8 cellular contexts compared by ENCODE assay signal in the genomic region with DNA sequence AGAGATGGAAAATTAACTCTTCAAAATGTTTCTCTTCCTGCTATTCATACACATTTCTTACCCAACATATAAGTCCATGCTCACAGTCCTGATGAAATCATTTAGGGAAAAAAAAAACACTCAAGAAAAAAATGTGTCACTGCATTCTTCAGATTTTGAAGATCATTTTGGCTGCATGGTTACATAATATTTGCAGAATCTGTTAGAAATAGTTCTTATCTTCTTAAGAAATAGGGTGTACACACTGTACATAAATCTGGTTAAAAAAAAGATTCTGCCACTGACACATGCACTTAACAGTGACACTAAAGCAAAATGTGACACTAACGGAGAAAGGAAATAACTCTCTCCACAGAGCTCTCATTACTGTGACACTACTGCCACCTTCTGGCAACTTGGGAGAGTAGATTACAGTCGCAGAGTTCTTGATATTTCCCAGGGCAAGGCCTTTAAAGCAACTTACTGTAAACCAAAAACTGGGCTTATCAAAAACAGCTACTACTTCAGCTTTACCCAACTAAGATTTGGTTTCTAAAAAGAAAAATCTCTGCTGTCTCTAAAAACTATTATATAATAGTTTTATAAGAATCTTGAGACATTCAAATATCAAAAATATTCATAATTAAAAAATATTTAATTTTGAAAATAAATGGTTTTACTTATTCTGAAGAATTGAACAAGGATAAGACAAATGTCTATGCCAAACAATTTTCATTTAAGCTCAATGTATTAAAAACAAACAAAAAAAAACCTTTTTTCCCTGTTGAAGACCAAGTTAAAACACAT.
A peak's percentile ranks its signal among the peaks of the same experiment; 100 is the strongest.
DNase-seq lines count a peak whose midpoint lies in the region; ATAC-seq lines count a peak whose summit lies in the region.

No MANE protein-coding gene starts in this region.

- no peaks in the 10 kb centered on the region for H3K9me3 ChIP-seq in mesenchymal stem cell (ENCODE audit: control insufficient read depth, low read length)

- H3K4me1 ChIP-seq in mesenchymal stem cell (ENCODE audit: control insufficient read depth, insufficient read depth, low read depth, low read length), result peaks cover 5% of the 10 kb centered on the region

- H2AK5ac ChIP-seq in mesenchymal stem cell (ENCODE audit: low read length, severe bottlenecking), result no peak overlapping the region

- peaks cover 25% of the 10 kb centered on the region for H3K79me1 ChIP-seq in mesenchymal stem cell (replicated peaks; ENCODE audit: low read length, poor library complexity, severe bottlenecking)

- no peak overlapping the region for H2BK120ac ChIP-seq in mesenchymal stem cell (ENCODE audit: low read depth, low read length)

- H3K4me2 ChIP-seq in mesenchymal stem cell (ENCODE audit: low read length, poor library complexity, severe bottlenecking), result no peak overlapping the region

- no peak overlapping the region for H2AFZ ChIP-seq in mesenchymal stem cell (ENCODE audit: low read depth, low read length)

- no peaks in the 10 kb centered on the region for H3K27me3 ChIP-seq in mesenchymal stem cell (ENCODE audit: control insufficient read depth in 1 of 2, insufficient read depth in 1 of 2, low read length in 2 of 2)

- no peak overlapping the region for H3K4me3 Mint-ChIP-seq in stimulated activated naive B cell treated with anti-CD40 and anti-IgM and Interleukin-4, amounts not matched to agents 10 μg/mL and 1 μg/mL and 100 μg/mL, for 72 hours

- no peaks in the 10 kb centered on the region for H3K27me3 Mint-ChIP-seq in stimulated activated naive B cell treated with anti-CD40 and anti-IgM and Interleukin-4, amounts not matched to agents 10 μg/mL and 1 μg/mL and 100 μg/mL, for 72 hours

- H3K23ac ChIP-seq in mesenchymal stem cell (ENCODE audit: low read length in 2 of 2), result no peak overlapping the region

- peak overlapping the region; percentile 12 for H3K9ac ChIP-seq in mesenchymal stem cell (ENCODE audit: low read length)

- peaks cover 7 to 19% of the 10 kb centered on the region in 2 experiments for H3K36me3 ChIP-seq in mesenchymal stem cell (ENCODE audit: control insufficient read depth in 1 of 2, insufficient read depth in 2 of 2, low read depth in 1 of 2, low read length in 2 of 2)

- no peak overlapping the region for H4K8ac ChIP-seq in mesenchymal stem cell (ENCODE audit: low read length)

- H2BK5ac ChIP-seq in mesenchymal stem cell (ENCODE audit: low read depth, low read length, poor library complexity, severe bottlenecking), result no peak overlapping the region

- no peak overlapping the region for H3K4ac ChIP-seq in mesenchymal stem cell (ENCODE audit: low read depth in 1 of 2, low read length in 2 of 2)

- no peak overlapping the region for H3K27ac Mint-ChIP-seq in stimulated activated naive B cell treated with anti-CD40 and anti-IgM and Interleukin-4, amounts not matched to agents 10 μg/mL and 1 μg/mL and 100 μg/mL, for 72 hours

- H3K27ac ChIP-seq in mesenchymal stem cell (ENCODE audit: low read length, poor library complexity, severe bottlenecking), result no peak overlapping the region

- H3K18ac ChIP-seq in mesenchymal stem cell (ENCODE audit: low read depth in 1 of 2, low read length in 2 of 2), result no peak overlapping the region

- peaks cover 3 to 9% of the 10 kb centered on the region in 2 donors for H3K4me1 Mint-ChIP-seq in stimulated activated naive B cell treated with anti-CD40 and anti-IgM and Interleukin-4, amounts not matched to agents 10 μg/mL and 1 μg/mL and 100 μg/mL, for 72 hours

- no peak overlapping the region for H2BK12ac ChIP-seq in mesenchymal stem cell (ENCODE audit: low read length in 2 of 2)

- no peak overlapping the region for H3K14ac ChIP-seq in mesenchymal stem cell (ENCODE audit: low read length in 2 of 2)

- peaks cover 5 to 14% of the 10 kb centered on the region in 2 donors for H3K36me3 Mint-ChIP-seq in stimulated activated naive B cell treated with anti-CD40 and anti-IgM and Interleukin-4, amounts not matched to agents 10 μg/mL and 1 μg/mL and 100 μg/mL, for 72 hours

- H2BK15ac ChIP-seq in mesenchymal stem cell (ENCODE audit: low read depth, poor library complexity, severe bottlenecking), result no peak overlapping the region

- H3K4me3 ChIP-seq in mesenchymal stem cell (ENCODE audit: insufficient read depth in 1 of 2, low read depth in 1 of 2, low read length in 2 of 2), result no peak overlapping the region

- peak; percentile 88 for ATAC-seq in GM19395 (IDR thresholded peaks at IDR 0.05; ENCODE audit: unreplicated experiment)
- peak; percentile 82 for ATAC-seq in HG03457 (IDR thresholded peaks at IDR 0.05; ENCODE audit: unreplicated experiment)
- peak; percentile 91 to 95 for ATAC-seq in stimulated activated naive B cell treated with anti-CD40 and anti-IgM and Interleukin-4, amounts not matched to agents 10 μg/mL and 1 μg/mL and 100 μg/mL, for 72 hours (replicated peaks)

- H3K9me3 Mint-ChIP-seq in stimulated activated naive B cell treated with anti-CD40 and anti-IgM and Interleukin-4, amounts not matched to agents 10 μg/mL and 1 μg/mL and 100 μg/mL, for 72 hours, result no peaks in the 10 kb centered on the region

- DNase-seq in COR-L47 (lab: John Stamatoyannopoulos, UW) (peak; percentile 86), NCI-H446 (lab: John Stamatoyannopoulos, UW) (peak; percentile 91 to 95), mesenchymal stem cell (peak; percentile 89)
- DNase-seq in activated CD4-positive, CD25-positive, alpha-beta regulatory T cell treated with anti-CD3 and anti-CD28 coated beads, Interleukin-2, amount 50 U/mL, for 16 hours (ENCODE audit: low read depth, low spot score), result peak; percentile 65
- peak; percentile 62 for DNase-seq in effector CD4-positive, alpha-beta T cell
- DNase-seq in stimulated activated naive B cell treated with anti-CD40 and anti-IgM and Interleukin-4, amounts not matched to agents 10 μg/mL and 1 μg/mL and 100 μg/mL, for 72 hours, result peak; percentile 36

- H4K91ac ChIP-seq in mesenchymal stem cell (ENCODE audit: low read length), result no peak overlapping the region

- WGBS in mesenchymal stem cell, result 6% methylated on average over 2 of the region's 2 CpGs

Comparison
In these comparisons a context has a peak if more than half of its experiments do, and no peak if none do; other contexts are left out.
1. DNase-seq: peak in every context shown above with its lines; median percentile 93 in NCI-H446; 89 in mesenchymal stem cell; 86 in COR-L47; 65 in activated CD4-positive, CD25-positive, alpha-beta regulatory T cell treated with anti-CD3 and anti-CD28 coated beads, Interleukin-2, amount 50 U/mL, for 16 hours; 62 in effector CD4-positive, alpha-beta T cell; 36 in stimulated activated naive B cell treated with anti-CD40 and anti-IgM and Interleukin-4, amounts not matched to agents 10 μg/mL and 1 μg/mL and 100 μg/mL, for 72 hours.